Comparison of ENCODE assay signal across 8 cellular contexts in the genomic region with DNA sequence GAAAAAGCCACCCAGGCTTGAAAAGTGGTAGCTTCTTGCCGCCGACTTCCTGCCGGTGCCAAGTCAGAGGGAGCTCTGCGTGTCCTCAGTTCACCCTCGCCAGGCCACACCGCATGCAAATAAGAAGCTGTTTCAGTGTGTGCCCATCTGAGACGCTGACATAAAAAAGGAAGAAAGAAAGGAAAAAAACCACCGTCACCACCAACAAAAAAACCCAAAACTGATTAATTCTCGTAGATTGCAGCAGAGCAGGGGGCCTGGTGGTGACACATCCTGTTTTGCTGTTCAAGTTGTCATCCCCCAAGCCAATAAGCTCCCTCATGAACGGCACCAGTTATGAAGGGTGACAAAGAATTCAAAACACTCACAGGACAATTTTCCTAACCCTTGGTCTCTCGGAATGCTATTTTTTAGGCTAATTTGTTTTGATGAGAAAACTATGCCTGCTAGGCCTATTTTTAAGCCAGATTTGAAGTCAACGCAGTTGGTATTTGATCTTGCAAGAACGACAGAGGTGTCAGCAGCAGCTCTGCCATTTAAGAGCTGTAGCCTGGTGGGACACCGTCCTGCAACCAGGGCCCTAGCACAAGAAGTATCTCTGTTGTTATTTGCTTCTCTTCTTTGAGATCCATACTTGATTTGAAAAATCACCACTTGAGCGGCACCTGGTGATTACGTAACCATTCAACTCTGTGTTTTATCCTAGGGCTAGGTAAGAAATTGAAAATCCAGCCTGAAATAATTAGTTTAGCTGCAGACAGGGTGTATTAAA.
A peak's percentile ranks its signal among the peaks of the same experiment; 100 is the strongest.
DNase-seq lines count a peak whose midpoint lies in the region; ATAC-seq and TF ChIP-seq lines count a peak whose summit lies in the region.

No MANE protein-coding gene starts in this region.

- no peak overlapping the region for H3K27ac ChIP-seq in vagina

- H3K36me3 Mint-ChIP-seq in T-helper 17 cell (ENCODE audit: low read depth) = no peaks in the 10 kb centered on the region
- peaks cover 7% of the 10 kb centered on the region for H3K36me3 Mint-ChIP-seq in activated naive CD8-positive, alpha-beta T cell treated with anti-CD3 and anti-CD28 coated beads, Interleukin-2, amount 50 U/mL, for 24 hours (ENCODE audit: low read depth)

- TF ChIP-seq CTCF in vagina (IDR thresholded peaks at IDR 0.05) = no peak

- H3K27me3 Mint-ChIP-seq in T-helper 17 cell = no peaks in the 10 kb centered on the region
- H3K27me3 Mint-ChIP-seq in activated naive CD8-positive, alpha-beta T cell treated with anti-CD3 and anti-CD28 coated beads, Interleukin-2, amount 50 U/mL, for 24 hours = no peaks in the 10 kb centered on the region

- peaks cover 11% of the 10 kb centered on the region for H3K9me3 Mint-ChIP-seq in activated naive CD8-positive, alpha-beta T cell treated with anti-CD3 and anti-CD28 coated beads, Interleukin-2, amount 50 U/mL, for 24 hours

- peak overlapping the region; percentile 83 for H3K4me3 Mint-ChIP-seq in T-helper 17 cell
- H3K4me3 Mint-ChIP-seq in activated naive CD8-positive, alpha-beta T cell treated with anti-CD3 and anti-CD28 coated beads, Interleukin-2, amount 50 U/mL, for 24 hours = peak overlapping the region; percentile 72

- no peaks in the 10 kb centered on the region for H3K27me3 ChIP-seq in vagina

- intact Hi-C loops in vagina (cut with DNase I) = no loop called here

- peaks cover 36% of the 10 kb centered on the region for H3K4me1 Mint-ChIP-seq in T-helper 17 cell
- H3K4me1 Mint-ChIP-seq in activated naive CD8-positive, alpha-beta T cell treated with anti-CD3 and anti-CD28 coated beads, Interleukin-2, amount 50 U/mL, for 24 hours = peaks cover 54% of the 10 kb centered on the region

- no peaks in the 10 kb centered on the region for H3K4me1 ChIP-seq in vagina

- peak overlapping the region; percentile 98 for H3K27ac Mint-ChIP-seq in T-helper 17 cell
- H3K27ac Mint-ChIP-seq in activated naive CD8-positive, alpha-beta T cell treated with anti-CD3 and anti-CD28 coated beads, Interleukin-2, amount 50 U/mL, for 24 hours = peak overlapping the region; percentile 92

- H3K4me3 ChIP-seq in vagina = no peak overlapping the region

- no peaks in the 10 kb centered on the region for H3K9me3 ChIP-seq in T-helper 17 cell (ENCODE audit: control insufficient read depth, low read length, poor library complexity, severe bottlenecking)
- no peaks in the 10 kb centered on the region for H3K9me3 ChIP-seq in vagina

- no peaks in the 10 kb centered on the region for H3K36me3 ChIP-seq in vagina

- DNase-seq in T-helper 17 cell = peak; percentile 57 to 77 (median 61)
- peak; percentile 83 for DNase-seq in activated naive CD8-positive, alpha-beta T cell treated with anti-CD3 and anti-CD28 coated beads, Interleukin-2, amount 50 U/mL, for 24 hours
- peak; percentile 75 for DNase-seq in midbrain (lab: John Stamatoyannopoulos, UW)
- peak; percentile 49 for DNase-seq in stimulated activated CD8-positive, alpha-beta memory T cell treated with anti-CD3 and anti-CD28 coated beads, Interleukin-7, amount 100 ng/mL, for 24 hours (ENCODE audit: low read depth)
- DNase-seq in vagina (ENCODE audit: extremely low spot score in 2 of 2) = no peak
- DNase-seq in DMS79 treated with DMSO at 0.1 percent for 48 hours (lab: John Stamatoyannopoulos, UW) = no peak

- ATAC-seq in GM19035 (IDR thresholded peaks at IDR 0.05; ENCODE audit: unreplicated experiment) (peak; percentile 92), HG03159 (IDR thresholded peaks at IDR 0.05; ENCODE audit: unreplicated experiment) (peak; percentile 85), T-helper 17 cell (peak; percentile 92)
- peak; percentile 95 for ATAC-seq in activated naive CD8-positive, alpha-beta T cell treated with anti-CD3 and anti-CD28 coated beads, Interleukin-2, amount 50 U/mL, for 24 hours

- no peak for TF ChIP-seq POLR2A in vagina (IDR thresholded peaks at IDR 0.05)

Comparison
In these comparisons a context has a peak if more than half of its experiments do, and no peak if none do; other contexts are left out.
1. DNase-seq: peak in T-helper 17 cell (3 of 3), activated naive CD8-positive, alpha-beta T cell treated with anti-CD3 and anti-CD28 coated beads, Interleukin-2, amount 50 U/mL, for 24 hours (single experiment), midbrain (single experiment) and stimulated activated CD8-positive, alpha-beta memory T cell treated with anti-CD3 and anti-CD28 coated beads, Interleukin-7, amount 100 ng/mL, for 24 hours (single experiment); none in vagina (0 of 2) and DMS79 treated with DMSO at 0.1 percent for 48 hours (single experiment).
2. Peak in every context shown above with its lines, with median percentiles within 50 percentile points of each other: ATAC-seq.